Comparison of ENCODE assay signal across 8 cellular contexts in genomic region chr11:92765965-92766371, GRCh38.
DNase-seq lines count a peak whose midpoint lies in the region; ATAC-seq and TF ChIP-seq lines count a peak whose summit lies in the region.

No MANE protein-coding gene starts in this region.

- peak overlapping the region; percentile 1; the same call in 1 of the 2 replicates for H2AFZ ChIP-seq in PC-3 (ENCODE audit: low read length)

- CTCF ChIA-PET in PC-3 (lab: Charles Lee), result no interaction called here

- no peaks in the 10 kb centered on the region for H3K36me3 ChIP-seq in PC-3 (ENCODE audit: low read depth, low read length)

- no peaks in the 10 kb centered on the region for H3K4me1 ChIP-seq in PC-3 (ENCODE audit: insufficient read depth, low read length)

- POLR2A ChIA-PET in PC-3 (lab: Charles Lee; ENCODE audit: unreplicated experiment), result no interaction called here

- no TSS peak for BruUV-seq in PC-3 (replicated peaks; lab: Mats Ljungman, UMichigan)

- intact Hi-C loops in PC-3 (cut with micrococcal nuclease) (no loop called here), posterior vena cava (cut with DNase I) (no loop called here)

- H3K4me2 ChIP-seq in PC-3 (ENCODE audit: low read length), result peak overlapping the region; percentile 27

- H4K20me1 ChIP-seq in PC-3 (ENCODE audit: low read length), result no peaks in the 10 kb centered on the region

- no peak overlapping the region for H3K27ac ChIP-seq in PC-3 (ENCODE audit: low read length)

- DNase-seq in GDM1 (lab: John Stamatoyannopoulos, UW) (peak; percentile 63), PC-3 (no peak), foreskin melanocyte (peak; percentile 27), posterior vena cava (ENCODE audit: low spot score) (peak; percentile 78)
- no peak for DNase-seq in stimulated activated CD4-positive, alpha-beta T cell treated with anti-CD3 and anti-CD28 coated beads, Interleukin-4, amount 100 ng/mL, for 4 hours

- H3K79me2 ChIP-seq in PC-3 (ENCODE audit: low read length), result no peaks in the 10 kb centered on the region

- no peaks in the 10 kb centered on the region for H3K9me2 ChIP-seq in PC-3 (replicated peaks; ENCODE audit: low read length)

- H3K9me3 ChIP-seq in PC-3 (ENCODE audit: low read length), result peaks cover 4% of the 10 kb centered on the region; the same call in 1 of the 2 replicates

- ATAC-seq in PC-3, result no peak
- ATAC-seq in GM19351 (IDR thresholded peaks at IDR 0.05; ENCODE audit: unreplicated experiment), result no peak
- ATAC-seq in HG03342 (IDR thresholded peaks at IDR 0.05; ENCODE audit: unreplicated experiment), result no peak
- ATAC-seq in HG03520 (IDR thresholded peaks at IDR 0.05; ENCODE audit: unreplicated experiment), result no peak

- peak overlapping the region; percentile 18; the same call in 1 of the 2 replicates for H3K4me3 ChIP-seq in PC-3 (ENCODE audit: low read length)

- peaks cover 30% of the 10 kb centered on the region for H3K27me3 ChIP-seq in PC-3 (ENCODE audit: low read length)

- H3F3A ChIP-seq in PC-3 (ENCODE audit: low read length, unreplicated experiment), result no peaks in the 10 kb centered on the region

- no peak overlapping the region for H3K9ac ChIP-seq in PC-3 (ENCODE audit: low read length)

- TF ChIP-seq CTCF in PC-3 (conservative IDR thresholded peaks at IDR 0.05; ENCODE audit: low read depth, low read length), result no peak

Comparison
In these comparisons a context has a peak if more than half of its experiments do, and no peak if none do; other contexts are left out.
1. DNase-seq: peak in GDM1 (single experiment), foreskin melanocyte (single experiment) and posterior vena cava (single experiment); none in PC-3 (single experiment) and stimulated activated CD4-positive, alpha-beta T cell treated with anti-CD3 and anti-CD28 coated beads, Interleukin-4, amount 100 ng/mL, for 4 hours (0 of 2).